ENCODE assay signal across 12 cellular contexts in the genomic region with DNA sequence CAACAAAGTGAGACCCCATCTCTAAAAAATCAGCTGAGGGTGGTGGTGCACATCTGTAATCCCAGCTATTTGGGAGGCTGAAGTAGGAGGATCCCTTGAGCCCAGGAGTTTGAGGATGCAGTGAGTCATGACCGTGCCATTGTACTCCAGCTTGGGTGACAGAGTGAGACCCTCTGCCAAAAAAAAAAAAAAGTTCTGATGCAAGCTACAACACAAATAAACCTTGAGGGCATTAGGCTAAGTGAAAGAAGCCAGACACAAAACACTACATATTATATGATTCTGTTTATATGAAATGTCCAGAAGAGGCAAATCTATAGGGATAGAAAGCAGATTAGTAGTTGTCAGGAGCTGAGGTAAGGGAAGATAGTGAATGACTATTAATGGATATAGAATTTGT. TPM values are rescaled to one million over a fixed set of nuclear protein-coding genes. Genes with fewer than 3 reads are reported as not detected.
A peak's percentile ranks its signal among the peaks of the same experiment; 100 is the strongest.
DNase-seq lines count a peak whose midpoint lies in the region; TF ChIP-seq lines count a peak whose summit lies in the region.
"Had no signal": no experiment of that assay in that cellular context is flagged by ENCODE, and none has a peak within 500 bp of the region (broad histone marks: within the 10 kb centered on the region; RNA-seq: fewer than 3 reads in every experiment).

No MANE protein-coding gene starts in this region.

- no peaks in the 10 kb centered on the region for H3K9me3 Mint-ChIP-seq in CD8-positive, alpha-beta memory T cell
- H3K9me3 Mint-ChIP-seq in activated naive CD8-positive, alpha-beta T cell (ENCODE audit: low read depth) = no peaks in the 10 kb centered on the region
- no peaks in the 10 kb centered on the region for H3K9me3 Mint-ChIP-seq in immature natural killer cell

- H3K27ac ChIP-seq in CD8-positive, alpha-beta memory T cell (ENCODE audit: low read depth, low read length) = no peak overlapping the region
- no peak overlapping the region for H3K27ac ChIP-seq in HEK293 (ENCODE audit: extremely low read depth, low read depth, low read length)
- no peak overlapping the region for H3K27ac ChIP-seq in esophagus squamous epithelium
- H3K27ac ChIP-seq: colonic mucosa, thyroid gland had no signal

- DNase-seq in CD8-positive, alpha-beta memory T cell = no peak
- no peak for DNase-seq in immature natural killer cell
- DNase-seq in C1 segment of cervical spinal cord (lab: John Stamatoyannopoulos, UW) = no peak
- no peak for DNase-seq in esophagus squamous epithelium (lab: John Stamatoyannopoulos, UW)
- no peak for DNase-seq in ecto neural progenitor cell (ENCODE audit: low spot score)
- DNase-seq: colonic mucosa, NCI-H2081 treated with DMSO at 0.1 percent for 48 hours, NCI-H774, thyroid gland had no signal

- H3K27me3 ChIP-seq in CD8-positive, alpha-beta memory T cell (ENCODE audit: insufficient read depth, low read length, poor library complexity, severe bottlenecking) = no peaks in the 10 kb centered on the region
- H3K27me3 ChIP-seq in esophagus squamous epithelium = no peaks in the 10 kb centered on the region
- H3K27me3 ChIP-seq: adrenal gland, colonic mucosa, thyroid gland had no signal

- H3K4me1 ChIP-seq in CD8-positive, alpha-beta memory T cell (ENCODE audit: insufficient read depth, low read length) = peaks cover 57% of the 10 kb centered on the region
- H3K4me1 ChIP-seq in HEK293 (ENCODE audit: control insufficient read depth, insufficient read depth, low read length) (peaks cover 25% of the 10 kb centered on the region), esophagus squamous epithelium (peaks cover 8 to 84% (median 28%) of the 10 kb centered on the region in 3 donors)
- H3K4me1 ChIP-seq: colonic mucosa had no signal

- no peaks in the 10 kb centered on the region for H3K9me3 ChIP-seq in CD8-positive, alpha-beta memory T cell (ENCODE audit: low read length)
- H3K9me3 ChIP-seq in HEK293 (ENCODE audit: control insufficient read depth, insufficient read depth, low read depth, low read length) (no peaks in the 10 kb centered on the region), esophagus squamous epithelium (no peaks in the 10 kb centered on the region)
- H3K9me3 ChIP-seq: adrenal gland, colonic mucosa, thyroid gland had no signal

- H3K4me3 ChIP-seq in CD8-positive, alpha-beta memory T cell (ENCODE audit: low read length) = no peak overlapping the region
- H3K4me3 ChIP-seq in HEK293 (ENCODE audit: low read depth, low read length) (no peak overlapping the region), esophagus squamous epithelium (no peak overlapping the region)
- H3K4me3 ChIP-seq: adrenal gland, colonic mucosa, thyroid gland had no signal

- no peak for TF ChIP-seq CTCF in HEK293 (tag by site-specific recombination; IDR thresholded peaks at IDR 0.05)
- TF ChIP-seq CTCF in esophagus squamous epithelium (IDR thresholded peaks at IDR 0.05) = no peak

- H3K36me3 ChIP-seq in CD8-positive, alpha-beta memory T cell (ENCODE audit: insufficient read depth, low read length) = no peaks in the 10 kb centered on the region
- H3K36me3 ChIP-seq in HEK293 (ENCODE audit: control insufficient read depth in 2 of 2, insufficient read depth in 1 of 2, low read length in 2 of 2) (peaks cover 14 to 30% of the 10 kb centered on the region in 2 experiments; a peak in 2 of 3 replicates), esophagus squamous epithelium (peaks cover 0 to 19% (median 0%) of the 10 kb centered on the region in 3 donors)
- H3K36me3 ChIP-seq: adrenal gland, colonic mucosa, thyroid gland had no signal

- peaks cover 0 to 44% (median 15%) of the 10 kb centered on the region in 3 donors for H3K36me3 Mint-ChIP-seq in CD8-positive, alpha-beta memory T cell
- H3K36me3 Mint-ChIP-seq in activated naive CD8-positive, alpha-beta T cell = peaks cover 23% of the 10 kb centered on the region
- peaks cover 0 to 9% (median 5%) of the 10 kb centered on the region in 3 donors for H3K36me3 Mint-ChIP-seq in immature natural killer cell

- H3K4me3 Mint-ChIP-seq in CD8-positive, alpha-beta memory T cell = peak overlapping the region in 6 of 7 donors; percentile 32 to 81 (median 52)
- peak overlapping the region; percentile 67 for H3K4me3 Mint-ChIP-seq in activated naive CD8-positive, alpha-beta T cell
- peak overlapping the region; percentile 53 to 90 (median 63) for H3K4me3 Mint-ChIP-seq in immature natural killer cell

- POLR2A ChIA-PET in CD8-positive, alpha-beta memory T cell (lab: Charles Lee) = interaction anchor here (1.0 to 1.9 kb wide), 5 partner anchors 9 to 21 kb away, joined by 3 to 10 read pairs (median 3); a partner anchor contains a TSS
- POLR2A ChIA-PET in HEK293 (lab: Yijun Ruan, JAX) = interaction anchor here (0.7 to 1.2 kb wide), 3 partner anchors 12 to 351 kb away, joined by 4 to 5 read pairs (median 4); a partner anchor contains a TSS

- H3K27me3 Mint-ChIP-seq in CD8-positive, alpha-beta memory T cell = no peaks in the 10 kb centered on the region
- H3K27me3 Mint-ChIP-seq in activated naive CD8-positive, alpha-beta T cell = no peaks in the 10 kb centered on the region
- H3K27me3 Mint-ChIP-seq in immature natural killer cell (ENCODE audit: low read depth in 3 of 3) = peaks cover 0 to 12% (median 2%) of the 10 kb centered on the region in 3 donors

- CTCF ChIA-PET in CD8-positive, alpha-beta memory T cell (lab: Charles Lee) = interaction anchor here (1.0 to 2.8 kb wide), 2 partner anchors 12 to 19 kb away, joined by 3 to 12 read pairs; a partner anchor contains a TSS
- CTCF ChIA-PET in HEK293 (lab: Yijun Ruan, JAX) = interaction anchor here (0.7 to 1.7 kb wide), 2 partner anchors 9 to 59 kb away, joined by 3 to 4 read pairs; no protein-coding TSS in a partner anchor

- TF ChIP-seq POLR2A in esophagus squamous epithelium (IDR thresholded peaks at IDR 0.05) = no peak

- intact Hi-C loops in esophagus squamous epithelium (cut with DNase I) = no loop called here

- H3K27ac Mint-ChIP-seq in CD8-positive, alpha-beta memory T cell = peak overlapping the region; percentile 61 to 94 (median 88)
- peak overlapping the region; percentile 76 for H3K27ac Mint-ChIP-seq in activated naive CD8-positive, alpha-beta T cell
- peak overlapping the region; percentile 73 to 94 (median 89) for H3K27ac Mint-ChIP-seq in immature natural killer cell

- 43 to 46% methylated on average over 1 of the region's 1 CpG for WGBS in esophagus squamous epithelium, 2 donors

- peaks cover 91 to 99% (median 98%) of the 10 kb centered on the region in 3 donors for H3K4me1 Mint-ChIP-seq in CD8-positive, alpha-beta memory T cell
- peaks cover 95% of the 10 kb centered on the region for H3K4me1 Mint-ChIP-seq in activated naive CD8-positive, alpha-beta T cell (ENCODE audit: low read depth)
- H3K4me1 Mint-ChIP-seq in immature natural killer cell = peaks cover 92 to 100% of the 10 kb centered on the region in 2 donors

TF ChIP-seq in HEK293, 187 proteins besides CTCF, POLR2A, EP300 and RAD21:
- TF ChIP-seq ZBTB17 (tag by site-specific recombination; IDR thresholded peaks at IDR 0.05) = 0 out of 2 replicates have a peak, but pooled peaks have one; percentile 28
- TF ChIP-seq, protein P1, sequence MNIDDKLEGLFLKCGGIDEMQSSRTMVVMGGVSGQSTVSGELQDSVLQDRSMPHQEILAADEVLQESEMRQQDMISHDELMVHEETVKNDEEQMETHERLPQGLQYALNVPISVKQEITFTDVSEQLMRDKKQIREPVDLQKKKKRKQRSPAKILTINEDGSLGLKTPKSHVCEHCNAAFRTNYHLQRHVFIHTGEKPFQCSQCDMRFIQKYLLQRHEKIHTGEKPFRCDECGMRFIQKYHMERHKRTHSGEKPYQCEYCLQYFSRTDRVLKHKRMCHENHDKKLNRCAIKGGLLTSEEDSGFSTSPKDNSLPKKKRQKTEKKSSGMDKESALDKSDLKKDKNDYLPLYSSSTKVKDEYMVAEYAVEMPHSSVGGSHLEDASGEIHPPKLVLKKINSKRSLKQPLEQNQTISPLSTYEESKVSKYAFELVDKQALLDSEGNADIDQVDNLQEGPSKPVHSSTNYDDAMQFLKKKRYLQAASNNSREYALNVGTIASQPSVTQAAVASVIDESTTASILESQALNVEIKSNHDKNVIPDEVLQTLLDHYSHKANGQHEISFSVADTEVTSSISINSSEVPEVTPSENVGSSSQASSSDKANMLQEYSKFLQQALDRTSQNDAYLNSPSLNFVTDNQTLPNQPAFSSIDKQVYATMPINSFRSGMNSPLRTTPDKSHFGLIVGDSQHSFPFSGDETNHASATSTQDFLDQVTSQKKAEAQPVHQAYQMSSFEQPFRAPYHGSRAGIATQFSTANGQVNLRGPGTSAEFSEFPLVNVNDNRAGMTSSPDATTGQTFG (tag by site-specific recombination; IDR thresholded peaks at IDR 0.05; ENCODE audit: borderline replicate concordance) = no peak

RNA-seq across cellular contexts. Expression of a gene that starts 13.0 kb away (rescaled TPM):
- 100 to 1,000 TPM; 560 to 565 TPM for total RNA-seq in CD8-positive, alpha-beta memory T cell
- polyA plus RNA-seq in CD8-positive, alpha-beta memory T cell = 358 TPM
- polyA plus RNA-seq in immature natural killer cell = 100 to 1,000 TPM; 406 to 761 (median 479) TPM
- 100 to 1,000 TPM; 141 to 442 (median 227) TPM for total RNA-seq in esophagus squamous epithelium
